In the genomic region with DNA sequence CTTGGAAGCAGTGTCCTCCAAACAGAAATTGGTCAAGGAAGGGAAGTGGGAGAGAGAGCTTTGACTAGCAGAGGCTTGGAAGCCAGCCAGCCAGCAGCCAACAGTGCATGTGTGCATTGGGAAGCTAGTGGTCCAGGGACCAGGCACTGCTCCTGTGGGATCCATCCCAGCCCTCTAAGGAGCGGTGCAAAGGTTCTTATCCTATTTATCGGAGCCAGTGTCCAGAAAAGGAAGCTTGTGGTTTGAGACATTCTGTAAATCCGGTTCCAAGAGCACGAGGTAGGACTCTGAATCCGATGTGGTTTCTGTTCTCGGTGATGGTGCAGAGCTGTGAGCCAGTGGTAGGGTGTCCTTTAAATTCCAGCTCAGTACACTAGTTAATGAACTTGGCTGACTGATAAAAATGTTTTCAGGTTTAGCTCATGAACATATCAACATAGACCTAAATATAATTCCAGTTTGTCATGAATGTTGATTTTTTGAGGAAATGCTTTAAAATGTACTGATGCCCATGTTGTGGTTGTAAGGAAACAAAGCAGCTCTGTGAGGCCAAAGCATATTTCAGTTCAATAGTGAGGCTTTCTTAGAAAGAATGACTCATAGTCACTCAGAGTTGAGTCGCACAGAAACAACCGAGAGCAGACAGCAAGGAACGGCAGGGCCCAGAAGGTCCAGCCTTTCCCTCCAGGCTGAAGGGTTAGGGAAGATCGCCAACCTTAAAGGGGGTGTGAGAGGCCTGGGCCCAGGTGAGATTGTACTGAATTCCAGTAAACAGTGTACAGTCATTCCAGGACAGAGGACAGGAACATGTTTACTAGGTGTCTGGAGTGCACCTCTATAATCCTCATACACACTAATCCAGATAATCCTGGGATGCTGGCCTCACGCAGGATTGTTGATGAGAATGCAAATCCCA, we compare ENCODE assay signal across 8 cellular contexts. TPM values are rescaled to one million over a fixed set of nuclear protein-coding genes. Genes with fewer than 3 reads are reported as not detected.
DNase-seq lines count a peak whose midpoint lies in the region; ATAC-seq and TF ChIP-seq lines count a peak whose summit lies in the region.

No MANE protein-coding gene starts in this region.

- CTCF ChIA-PET in AG04449 (lab: Yijun Ruan, JAX), result interaction anchor here (0.6 to 7.5 kb wide), 4 partner anchors 9 to 113 kb away, joined by 3 to 63 read pairs (median 6); no protein-coding TSS in a partner anchor

- H3K36me3 ChIP-seq in kidney epithelial cell (ENCODE audit: control insufficient read depth, insufficient read depth, low read length) (no peaks in the 10 kb centered on the region), stomach (peaks cover 15 to 38% (median 34%) of the 10 kb centered on the region in 4 donors)

- H3K27me3 ChIP-seq in kidney epithelial cell (ENCODE audit: control insufficient read depth, insufficient read depth, low read length), result no peaks in the 10 kb centered on the region
- H3K27me3 ChIP-seq in stomach, result no peaks in the 10 kb centered on the region

- H3K36me3 Mint-ChIP-seq in brain, result peaks cover 19% of the 10 kb centered on the region

- TF ChIP-seq CTCF in AG04449 (IDR thresholded peaks at IDR 0.05; ENCODE audit: insufficient read depth, low read length, missing control alignments), result no peak
- no peak for TF ChIP-seq CTCF in brain (conservative IDR thresholded peaks at IDR 0.05)
- no peak for TF ChIP-seq CTCF in kidney epithelial cell (IDR thresholded peaks at IDR 0.05; ENCODE audit: insufficient read depth, low read length, poor library complexity, severe bottlenecking)
- TF ChIP-seq CTCF in stomach (IDR thresholded peaks at IDR 0.05), result no peak

- H3K4me1 Mint-ChIP-seq in brain, result peaks cover 27% of the 10 kb centered on the region

- no peaks in the 10 kb centered on the region for H3K9me3 ChIP-seq in stomach

- peak overlapping the region in 2 of 5 experiments; percentile 36 to 39 for H3K4me3 Mint-ChIP-seq in brain

- H3K27ac ChIP-seq in stomach, result peak overlapping the region in 4 of 5 donors; percentile 5 to 70 (median 60)

- ATAC-seq in GM18873 (IDR thresholded peaks at IDR 0.05; ENCODE audit: low FRiP score, unreplicated experiment), result peak; percentile 50

- H3K9me3 Mint-ChIP-seq in brain, result no peaks in the 10 kb centered on the region

- DNase-seq in AG04449 (ENCODE audit: low read depth, low spot score), result peak; percentile 91
- peak; percentile 57 for DNase-seq in NCI-H226
- DNase-seq in kidney epithelial cell (ENCODE audit: low read depth), result peak; percentile 92
- DNase-seq in stomach, result no peak
- DNase-seq in NCI-H1092 (lab: John Stamatoyannopoulos, UW), result no peak
- no peak for DNase-seq in KG1 (lab: John Stamatoyannopoulos, UW)

- H3K4me1 ChIP-seq in stomach, result peaks cover 6 to 28% (median 14%) of the 10 kb centered on the region in 4 donors

- peak overlapping the region; percentile 71 to 98 (median 91) for H3K27ac Mint-ChIP-seq in brain

- intact Hi-C loops in stomach (cut with DNase I; ENCODE audit: low total_unique reads), result no loop called here

- POLR2A ChIA-PET in AG04449 (lab: Yijun Ruan, JAX), result interaction anchor here (0.6 to 1.5 kb wide), 8 partner anchors 10 to 207 kb away, joined by 3 to 10 read pairs (median 3); no protein-coding TSS in a partner anchor

- WGBS in stomach, 5 donors, result 27 to 50% (median 31%) methylated on average over 11 of the region's 11 CpGs

- H3K4me3 ChIP-seq in AG04449 (ENCODE audit: low read depth, low read length) (0 out of 2 replicates have a peak overlapping the region, but pooled peaks have one; percentile 26), kidney epithelial cell (ENCODE audit: low read depth, low read length) (no peak overlapping the region), stomach (no peak overlapping the region)

- no peak for TF ChIP-seq POLR2A in stomach (IDR thresholded peaks at IDR 0.05)

- TF ChIP-seq EP300 in stomach (IDR thresholded peaks at IDR 0.05), result no peak

- H3K27me3 Mint-ChIP-seq in brain, result no peaks in the 10 kb centered on the region

RNA-seq across cellular contexts. Expression of a gene that starts 21.5 kb away (rescaled TPM):
- polyA plus RNA-seq in brain (ENCODE audit: insufficient read depth, low read depth, low replicate concordance) (11.7 TPM), stomach (1 to 10 TPM; 2.1 to 3.6 (median 3.5) TPM)
- total RNA-seq in kidney epithelial cell (14.8 and 18.6 TPM in 2 replicates), stomach (10 to 100 TPM; 12.9 to 60.7 (median 20.1) TPM)

Comparison
In these comparisons a context has a peak if more than half of its experiments do, and no peak if none do; other contexts are left out.
1. DNase-seq: peak in AG04449 (single experiment), NCI-H226 (single experiment) and kidney epithelial cell (single experiment); none in stomach (single experiment), NCI-H1092 (single experiment) and KG1 (single experiment).